Comparison of ENCODE assay signal across 11 cellular contexts in the genomic region with DNA sequence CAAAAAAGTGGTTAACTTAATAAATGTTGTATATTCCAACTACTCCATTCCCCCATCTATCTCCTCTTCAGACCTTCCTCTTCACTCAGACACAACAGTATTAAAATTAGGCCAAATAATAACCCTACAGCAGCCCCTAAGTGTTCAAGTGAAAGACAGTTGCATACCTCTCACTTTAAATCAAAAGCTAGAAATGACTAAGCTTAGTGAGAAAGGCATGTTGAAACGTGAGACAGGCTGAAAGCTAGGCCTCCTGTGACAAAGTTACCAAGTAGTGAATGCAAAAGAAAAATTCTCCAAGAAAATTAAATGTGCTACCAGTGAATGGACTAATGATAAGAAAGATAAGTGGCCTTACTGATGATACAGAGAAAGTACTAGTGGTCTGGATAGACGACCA.
A peak's percentile ranks its signal among the peaks of the same experiment; 100 is the strongest.
DNase-seq lines count a peak whose midpoint lies in the region; ATAC-seq and TF ChIP-seq lines count a peak whose summit lies in the region.
"Had no signal": no experiment of that assay in that cellular context is flagged by ENCODE, and none has a peak within 500 bp of the region (broad histone marks: within the 10 kb centered on the region; RNA-seq: fewer than 3 reads in every experiment).

No MANE protein-coding gene starts in this region.

- no peaks in the 10 kb centered on the region for H3K4me1 Mint-ChIP-seq in nephron progenitor cell

- peak overlapping the region; percentile 9; the same call in 1 of the 2 replicates for H3K4me2 ChIP-seq in SK-N-SH

- CTCF ChIA-PET in SK-N-SH (lab: Yijun Ruan, JAX) = interaction anchor here (0.6 kb wide), 1 partner anchor 759 kb away, joined by 3 read pairs; no protein-coding TSS in a partner anchor

- no peaks in the 10 kb centered on the region for H3K9me3 ChIP-seq in SK-N-SH

- H3K9ac ChIP-seq in SK-N-SH = no peak overlapping the region; the same call in 1 of the 2 replicates

- peak overlapping the region; percentile 51 to 58; a peak in 3 of 4 replicates for H3K27ac ChIP-seq in SK-N-SH (ENCODE audit: low read depth in 2 of 2, low read length in 1 of 2)
- H3K27ac ChIP-seq: 22Rv1, WERI-Rb-1 had no signal

- no peak overlapping the region for H3K27ac Mint-ChIP-seq in nephron progenitor cell

- no peaks in the 10 kb centered on the region; a peak in 2 of 4 replicates for H3K4me1 ChIP-seq in SK-N-SH (ENCODE audit: control insufficient read depth in 1 of 2, insufficient read depth in 2 of 2, low read depth in 1 of 2, low read length in 1 of 2)

- peaks cover 42 to 92% of the 10 kb centered on the region in 2 experiments for H3K36me3 ChIP-seq in SK-N-SH (replicated peaks in 1 of 2; ENCODE audit: control insufficient read depth in 1 of 2, insufficient read depth in 2 of 2, low read length in 1 of 2)

- H4K20me1 ChIP-seq in SK-N-SH (ENCODE audit: insufficient read depth) = no peaks in the 10 kb centered on the region

- no peaks in the 10 kb centered on the region for H3K9me2 ChIP-seq in SK-N-SH

- H3K9me3 Mint-ChIP-seq in nephron progenitor cell = no peaks in the 10 kb centered on the region

- POLR2A ChIA-PET in SK-N-SH (lab: Yijun Ruan, JAX) = no interaction called here

- no peaks in the 10 kb centered on the region for H3K27me3 ChIP-seq in SK-N-SH (ENCODE audit: insufficient read depth)

- no peak overlapping the region for H3K4me3 Mint-ChIP-seq in nephron progenitor cell

- peak; percentile 75 to 83 for ATAC-seq in activated CD4-positive, CD25-positive, alpha-beta regulatory T cell treated with anti-CD3 and anti-CD28 coated beads, Interleukin-2, amount 50 U/mL, for 24 hours
- peak; percentile 94 for ATAC-seq in HG02610 (IDR thresholded peaks at IDR 0.05; ENCODE audit: unreplicated experiment)
- no peak for ATAC-seq in HG03135 (IDR thresholded peaks at IDR 0.05; ENCODE audit: unreplicated experiment)

- DNase-seq in activated CD4-positive, CD25-positive, alpha-beta regulatory T cell (lab: John Stamatoyannopoulos, UW) = no peak
- DNase-seq in SK-N-SH (no peak), renal cortical epithelial cell (ENCODE audit: low read depth) (peak; percentile 25), nephron progenitor cell (no peak), NCI-H446 treated with DMSO at 0.1 percent for 48 hours (lab: John Stamatoyannopoulos, UW) (no peak)
- DNase-seq: NCI-H1694, WERI-Rb-1 had no signal

- peaks cover 51% of the 10 kb centered on the region for H3F3A ChIP-seq in SK-N-SH (replicated peaks; ENCODE audit: insufficient read depth)

- peaks cover 86% of the 10 kb centered on the region for H3K79me2 ChIP-seq in SK-N-SH (ENCODE audit: insufficient read depth)

- 41% methylated on average over 2 of the region's 2 CpGs for WGBS in SK-N-SH (ENCODE audit: low lambda C conversion rate)

- no peak overlapping the region for H3K4me3 ChIP-seq in SK-N-SH (ENCODE audit: low read depth in 2 of 2, low read length in 1 of 2)

- no peaks in the 10 kb centered on the region for H3K27me3 Mint-ChIP-seq in nephron progenitor cell (ENCODE audit: low read depth, poor library complexity)

- no peak for TF ChIP-seq EP300 in SK-N-SH (IDR thresholded peaks at IDR 0.05; ENCODE audit: borderline replicate concordance in 1 of 2, low read depth in 1 of 2, low read length in 1 of 2)

- peaks cover 74% of the 10 kb centered on the region for H3K36me3 Mint-ChIP-seq in nephron progenitor cell (ENCODE audit: low read depth)

- TF ChIP-seq CTCF in SK-N-SH (IDR thresholded peaks at IDR 0.05) = no peak
- TF ChIP-seq CTCF in nephron progenitor cell (IDR thresholded peaks at IDR 0.05) = no peak

- no peak for TF ChIP-seq RAD21 in SK-N-SH (IDR thresholded peaks at IDR 0.05; ENCODE audit: low read length)

- no peak overlapping the region for H2AFZ ChIP-seq in SK-N-SH (ENCODE audit: low read depth)

TF ChIP-seq in SK-N-SH, 30 proteins besides CTCF, POLR2A, EP300 and RAD21:
- TF ChIP-seq SIN3A (IDR thresholded peaks at IDR 0.05; ENCODE audit: borderline replicate concordance, low read depth, low read length) (no peak), EZH2phosphoT487 (IDR thresholded peaks at IDR 0.05; ENCODE audit: borderline replicate concordance, low read depth) (no peak)
TF ChIP-seq in SK-N-SH: peak in this region for 0.
